ENCODE assay signal across 14 cellular contexts in the genomic region with DNA sequence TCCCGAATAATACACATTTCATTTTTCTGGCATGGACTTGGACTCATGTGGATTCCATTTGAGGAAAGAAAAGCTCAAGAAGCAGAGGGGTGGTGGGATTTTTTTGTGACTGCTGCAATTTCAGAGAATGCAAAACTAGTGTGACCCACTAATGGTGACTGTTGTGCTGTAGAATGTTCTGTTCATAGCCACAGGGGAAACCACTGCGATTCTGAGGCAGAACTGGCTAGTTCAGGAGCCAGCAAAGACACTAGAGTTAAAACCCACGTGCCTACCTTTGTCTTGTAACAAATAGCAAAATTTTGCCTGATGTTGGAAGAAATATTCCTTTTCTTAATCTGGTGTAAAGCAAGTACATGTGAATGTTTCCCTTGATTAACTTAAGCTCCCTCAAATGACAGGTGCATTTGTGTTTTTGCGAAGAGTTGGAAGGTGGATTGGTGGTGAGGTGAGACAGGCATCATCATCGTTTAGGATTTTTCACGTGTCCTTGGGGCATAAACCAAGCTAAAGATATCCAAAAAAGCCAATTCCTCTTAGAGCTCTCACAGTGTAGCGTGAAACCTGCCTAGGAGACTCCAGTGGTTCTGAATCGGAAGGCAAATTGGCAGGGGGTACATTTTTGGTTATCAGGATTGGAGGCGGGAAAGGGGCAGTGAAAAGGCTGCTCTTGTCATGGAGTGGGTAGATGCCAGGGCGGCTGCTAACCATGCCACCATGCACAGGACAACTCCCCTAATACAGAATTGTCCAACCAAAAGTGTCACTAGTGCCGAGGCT. TPM values are rescaled to one million over a fixed set of nuclear protein-coding genes. Genes with fewer than 3 reads are reported as not detected.
DNase-seq lines count a peak whose midpoint lies in the region; FAIRE-seq and TF ChIP-seq lines count a peak whose summit lies in the region.
"Had no signal": no experiment of that assay in that cellular context is flagged by ENCODE, and none has a peak within 500 bp of the region (broad histone marks: within the 10 kb centered on the region; RNA-seq: fewer than 3 reads in every experiment).

No MANE protein-coding gene starts in this region.

- no peaks in the 10 kb centered on the region for H3K9me3 ChIP-seq in kidney (ENCODE audit: control insufficient read depth in 1 of 2, low read length in 2 of 2)
- no peaks in the 10 kb centered on the region for H3K9me3 ChIP-seq in transverse colon
- no peaks in the 10 kb centered on the region for H3K9me3 ChIP-seq in testis
- H3K9me3 ChIP-seq: BE2C, vagina had no signal

- H3K4me3 Mint-ChIP-seq in T-helper 2 cell treated with Interferon-gamma antibody and Interleukin-4, amounts not matched to agents 5 μg/mL and 100 μg/mL, for 36 hours = peak overlapping the region; percentile 77

- H3K4me1 ChIP-seq in kidney (ENCODE audit: control insufficient read depth in 1 of 2, insufficient read depth in 1 of 2, low read depth in 1 of 2, low read length in 2 of 2) (peaks cover 6 to 8% of the 10 kb centered on the region in 2 donors), transverse colon (peaks cover 0 to 45% (median 19%) of the 10 kb centered on the region in 4 donors), testis (peaks cover 7% of the 10 kb centered on the region)
- H3K4me1 ChIP-seq: BE2C had no signal

- peaks cover 71% of the 10 kb centered on the region for H3K4me1 Mint-ChIP-seq in T-helper 2 cell treated with Interferon-gamma antibody and Interleukin-4, amounts not matched to agents 5 μg/mL and 100 μg/mL, for 36 hours (ENCODE audit: low read depth)

- in situ Hi-C loops in transverse colon (cut with MboI; ENCODE audit: low pct_ligation_motif_present in 1 of 4, low pct_unique_long_range_greater_than_20kb in 1 of 4, low sequenced_read_pairs in 3 of 4) = loop anchor here in 2 of 4 donors (25.0 kb wide), 2 partner anchors 95 to 405 kb away; partner anchors contain the start of gene TMSB4X (in 2 of the 2)

- peak; percentile 12 for DNase-seq in stimulated activated CD4-positive, alpha-beta T cell treated with anti-CD3 and anti-CD28 coated beads, Interleukin-15, amount 100 ng/mL, for 24 hours
- DNase-seq in stimulated activated CD4-positive, alpha-beta T cell treated with anti-CD3 and anti-CD28 coated beads, Interleukin-1b, Interleukin-23, amount 100 ng/mL, for 48 hours = no peak
- DNase-seq in T-helper 2 cell treated with Interferon-gamma antibody and Interleukin-4, amounts not matched to agents 5 μg/mL and 100 μg/mL, for 36 hours (ENCODE audit: low spot score) = no peak
- no peak for DNase-seq in kidney
- no peak for DNase-seq in transverse colon
- DNase-seq in testis = no peak
- no peak for DNase-seq in SHP77 (lab: John Stamatoyannopoulos, UW)
- DNase-seq in SW480 (ENCODE audit: low spot score) = no peak
- DNase-seq: activated CD4-positive, CD25-positive, alpha-beta regulatory T cell; BE2C; erythroblast; NCI-H1930 had no signal

- H3K4me3 ChIP-seq in kidney (ENCODE audit: low read length in 2 of 2) (no peak overlapping the region), transverse colon (no peak overlapping the region), testis (no peak overlapping the region)
- H3K4me3 ChIP-seq: vagina had no signal

- H3K36me3 ChIP-seq in kidney (ENCODE audit: control insufficient read depth in 1 of 2, insufficient read depth in 2 of 2, low read length in 2 of 2) = no peaks in the 10 kb centered on the region
- no peaks in the 10 kb centered on the region for H3K36me3 ChIP-seq in transverse colon
- H3K36me3 ChIP-seq in testis (ENCODE audit: low read depth, missing control alignments) = no peaks in the 10 kb centered on the region
- H3K36me3 ChIP-seq: BE2C, vagina had no signal

- no peaks in the 10 kb centered on the region for H3K9me3 Mint-ChIP-seq in T-helper 2 cell treated with Interferon-gamma antibody and Interleukin-4, amounts not matched to agents 5 μg/mL and 100 μg/mL, for 36 hours

- WGBS in transverse colon (ENCODE audit: low coverage in 1 of 2), 2 donors = 68% methylated on average over 11 of the region's 11 CpGs; no CpG with 5 or more reads in 1 of the 2 donors
- WGBS in testis, 2 donors = 64 to 81% methylated on average over 7 to 11 of the region's 11 CpGs

- TF ChIP-seq POLR2A in transverse colon (IDR thresholded peaks at IDR 0.05) (no peak), testis (IDR thresholded peaks at IDR 0.05) (no peak)

- no peaks in the 10 kb centered on the region for H3K36me3 Mint-ChIP-seq in T-helper 2 cell treated with Interferon-gamma antibody and Interleukin-4, amounts not matched to agents 5 μg/mL and 100 μg/mL, for 36 hours (ENCODE audit: low read depth)

- TF ChIP-seq EP300 in transverse colon (IDR thresholded peaks at IDR 0.05; ENCODE audit: low read depth) = no peak

- no peaks in the 10 kb centered on the region for H3K27me3 ChIP-seq in transverse colon
- no peaks in the 10 kb centered on the region for H3K27me3 ChIP-seq in testis
- H3K27me3 ChIP-seq: BE2C, vagina had no signal

- intact Hi-C loops in kidney (cut with DNase I) (no loop called here), transverse colon (cut with DNase I; ENCODE audit: low total_unique reads) (no loop called here), testis (cut with DNase I; ENCODE audit: low total_unique reads) (no loop called here)

- no peak overlapping the region for H3K9ac ChIP-seq in kidney (ENCODE audit: low read length in 2 of 2)

- TF ChIP-seq CTCF in kidney (IDR thresholded peaks at IDR 0.05; ENCODE audit: borderline replicate concordance, extremely low read depth, insufficient read depth) (no peak), transverse colon (IDR thresholded peaks at IDR 0.05) (no peak), testis (IDR thresholded peaks at IDR 0.05) (no peak)

- H3K27ac ChIP-seq in kidney (ENCODE audit: low read depth in 2 of 2, low read length in 2 of 2) = peak overlapping the region; percentile 6 to 47
- H3K27ac ChIP-seq in transverse colon = peak overlapping the region; percentile 69 to 86 (median 78)
- H3K27ac ChIP-seq in testis = no peak overlapping the region

- H3K27me3 Mint-ChIP-seq in T-helper 2 cell treated with Interferon-gamma antibody and Interleukin-4, amounts not matched to agents 5 μg/mL and 100 μg/mL, for 36 hours (ENCODE audit: low read depth) = no peaks in the 10 kb centered on the region
- H3K27me3 Mint-ChIP-seq: progenitor cell of endocrine pancreas had no signal

- H3K27ac Mint-ChIP-seq in T-helper 2 cell treated with Interferon-gamma antibody and Interleukin-4, amounts not matched to agents 5 μg/mL and 100 μg/mL, for 36 hours = peak overlapping the region; percentile 97
- H3K27ac Mint-ChIP-seq: progenitor cell of endocrine pancreas had no signal

- FAIRE-seq in kidney (lab: Jason Lieb, UNC) = no peak

RNA-seq across cellular contexts. Expression of gene FAM9C, which starts 38.1 kb away (rescaled TPM):
- total RNA-seq in kidney (not detected), transverse colon (under 1 TPM in 2 of 4 donors, not detected in 2; 0.14 to 0.64 TPM), testis (1 to 10 TPM; 2.8 to 9.5 TPM)
- polyA plus RNA-seq in kidney (ENCODE audit: insufficient read depth, low read depth, low replicate concordance) (not detected), testis (ENCODE audit: insufficient read depth, low read depth, low replicate concordance) (4.7 TPM)
- total RNA-seq: progenitor cell of endocrine pancreas, vagina had no signal

Comparison
In these comparisons a context has a peak if more than half of its experiments do, and no peak if none do; other contexts are left out.
1. H3K27ac ChIP-seq: peak in kidney (2 of 2) and transverse colon (4 of 4); none in testis (0 of 2).